ENCODE assay signal across 8 cellular contexts in genomic region chr13:114313061-114313860, GRCh38. TPM values are rescaled to one million over a fixed set of nuclear protein-coding genes. Genes with fewer than 3 reads are reported as not detected.
DNase-seq lines count a peak whose midpoint lies in the region; ATAC-seq and TF ChIP-seq lines count a peak whose summit lies in the region.

No MANE protein-coding gene starts in this region.

- H3K4me1 Mint-ChIP-seq in activated CD4-positive, alpha-beta memory T cell treated with anti-CD3 and anti-CD28 coated beads for 36 hours (ENCODE audit: low read depth): peaks cover 40% of the 10 kb centered on the region

- H3K9me3 Mint-ChIP-seq in activated CD4-positive, alpha-beta memory T cell treated with anti-CD3 and anti-CD28 coated beads for 36 hours: no peaks in the 10 kb centered on the region

- intact Hi-C loops in activated CD4-positive, alpha-beta memory T cell treated with anti-CD3 and anti-CD28 coated beads for 36 hours (cut with micrococcal nuclease): loop anchor here (1.0 kb wide), 3 partner anchors 20 to 32 kb away; partner anchors contain the start of gene UPF3A

- H3K27ac Mint-ChIP-seq in activated CD4-positive, alpha-beta memory T cell treated with anti-CD3 and anti-CD28 coated beads for 36 hours: peak overlapping the region; percentile 96

- H3K27me3 Mint-ChIP-seq in activated CD4-positive, alpha-beta memory T cell treated with anti-CD3 and anti-CD28 coated beads for 36 hours: no peaks in the 10 kb centered on the region

- peak; percentile 41 for ATAC-seq in HG02973 (IDR thresholded peaks at IDR 0.05; ENCODE audit: unreplicated experiment)
- no peak for ATAC-seq in HG02571 (IDR thresholded peaks at IDR 0.05; ENCODE audit: unreplicated experiment)

- CTCF ChIA-PET in activated CD4-positive, alpha-beta memory T cell treated with anti-CD3 and anti-CD28 coated beads for 36 hours (lab: Charles Lee): interaction anchor here (1.0 to 2.0 kb wide), 4 partner anchors 10 to 246 kb away, joined by 3 to 7 read pairs (median 4); partner anchors contain the start of gene UPF3A

- H3K27ac ChIP-seq in skin epidermis: peak overlapping the region in 19 of 21 experiments; percentile 83 to 97 (median 93)

- peak overlapping the region; percentile 81 for H3K4me3 Mint-ChIP-seq in activated CD4-positive, alpha-beta memory T cell treated with anti-CD3 and anti-CD28 coated beads for 36 hours

- peak; percentile 66 for DNase-seq in ELR (ENCODE audit: low read depth)
- DNase-seq in activated CD4-positive, alpha-beta memory T cell treated with anti-CD3 and anti-CD28 coated beads for 36 hours: peak; percentile 72
- no peak for DNase-seq in fibroblast of the aortic adventitia (ENCODE audit: low read depth)
- no peak for DNase-seq in NCI-H524 treated with DMSO at 0.1 percent for 48 hours (lab: John Stamatoyannopoulos, UW)
- DNase-seq in activated gamma-delta T cell (lab: John Stamatoyannopoulos, UW): no peak

- H3K4me3 ChIP-seq in fibroblast of the aortic adventitia (ENCODE audit: low read depth, low read length): peak overlapping the region; percentile 80
- peak overlapping the region; percentile 65 to 92 (median 74) for H3K4me3 ChIP-seq in skin epidermis

- peaks cover 15% of the 10 kb centered on the region for H3K36me3 Mint-ChIP-seq in activated CD4-positive, alpha-beta memory T cell treated with anti-CD3 and anti-CD28 coated beads for 36 hours

- no peak for TF ChIP-seq CTCF in fibroblast of the aortic adventitia (IDR thresholded peaks at IDR 0.05; ENCODE audit: insufficient read depth, low read length)

- POLR2A ChIA-PET in activated CD4-positive, alpha-beta memory T cell treated with anti-CD3 and anti-CD28 coated beads for 36 hours (lab: Charles Lee): interaction anchor here (0.6 to 1.5 kb wide), 5 partner anchors 11 to 44 kb away, joined by 3 to 13 read pairs (median 6); partner anchors contain the start of gene UPF3A

RNA-seq across cellular contexts. Expression of gene CHAMP1, which starts 1.0 kb away (rescaled TPM):
- 10 to 100 TPM; 53.6 to 55.4 TPM for total RNA-seq in activated CD4-positive, alpha-beta memory T cell treated with anti-CD3 and anti-CD28 coated beads for 36 hours
- total RNA-seq in fibroblast of the aortic adventitia (ENCODE audit: low replicate concordance): 9.3 and 22.5 TPM in 2 replicates

RNA-seq across cellular contexts. Expression of gene UPF3A, which starts 31.9 kb away (rescaled TPM):
- 10 to 100 TPM; 46.8 to 48.5 TPM for total RNA-seq in activated CD4-positive, alpha-beta memory T cell treated with anti-CD3 and anti-CD28 coated beads for 36 hours
- total RNA-seq in fibroblast of the aortic adventitia (ENCODE audit: low replicate concordance): 32.1 and 42.0 TPM in 2 replicates

Comparison
In these comparisons a context has a peak if more than half of its experiments do, and no peak if none do; other contexts are left out.
1. DNase-seq: peak in ELR (single experiment) and activated CD4-positive, alpha-beta memory T cell treated with anti-CD3 and anti-CD28 coated beads for 36 hours (single experiment); none in fibroblast of the aortic adventitia (single experiment), NCI-H524 treated with DMSO at 0.1 percent for 48 hours (single experiment) and activated gamma-delta T cell (single experiment).